11 cellular contexts compared by ENCODE assay signal in the genomic region with DNA sequence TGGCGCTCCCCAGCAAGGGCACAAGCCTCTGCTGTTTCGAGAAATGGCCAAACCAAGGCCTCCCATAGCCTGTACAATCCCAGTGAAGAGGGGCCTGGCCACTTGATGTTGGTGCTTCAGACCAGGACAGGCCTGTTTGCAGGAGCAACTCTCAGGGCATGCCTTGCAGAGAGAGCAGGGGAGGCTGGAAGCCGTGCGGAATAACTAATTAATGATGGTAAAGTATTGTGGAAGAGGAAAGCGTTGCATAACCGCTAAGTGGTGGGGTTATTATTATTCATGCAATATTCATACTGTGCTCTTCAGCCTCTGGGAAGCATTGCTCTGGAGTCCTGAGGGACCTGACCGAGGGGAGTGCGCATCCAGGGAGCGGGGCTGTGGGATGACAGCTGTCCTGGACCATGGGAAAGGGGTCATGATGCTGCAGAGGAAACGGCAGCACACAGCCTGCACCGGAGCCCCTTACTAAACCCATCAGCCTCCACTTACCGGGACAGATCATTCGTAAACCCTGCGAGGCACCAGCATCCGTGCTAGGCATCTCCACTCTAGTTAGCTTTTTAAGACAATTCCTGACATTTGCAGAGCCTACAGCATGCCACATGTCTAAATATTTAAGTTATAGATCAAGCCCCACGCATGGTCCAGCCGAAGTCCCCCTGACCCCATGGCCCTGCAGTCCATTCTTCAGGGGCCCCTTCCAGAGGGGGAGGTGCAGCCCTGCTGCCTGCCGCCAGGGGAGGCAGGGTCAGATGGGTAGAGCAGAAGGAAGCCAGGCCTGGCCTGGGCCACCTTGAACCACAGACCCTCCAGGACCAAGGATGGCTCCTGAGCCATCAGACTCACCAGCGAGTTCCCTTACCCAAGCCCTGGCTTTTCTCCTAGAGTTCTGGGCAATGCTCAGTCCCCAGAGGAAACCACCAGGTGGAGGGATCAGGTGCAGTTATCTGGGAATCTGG. TPM values are rescaled to one million over a fixed set of nuclear protein-coding genes. Genes with fewer than 3 reads are reported as not detected.
DNase-seq lines count a peak whose midpoint lies in the region; ATAC-seq and TF ChIP-seq lines count a peak whose summit lies in the region.
"Had no signal": no experiment of that assay in that cellular context is flagged by ENCODE, and none has a peak within 500 bp of the region (broad histone marks: within the 10 kb centered on the region; RNA-seq: fewer than 3 reads in every experiment).

No MANE protein-coding gene starts in this region.

- no peaks in the 10 kb centered on the region for H3K36me3 Mint-ChIP-seq in natural killer cell

- H3K4me1 Mint-ChIP-seq in natural killer cell = peaks cover 67 to 76% of the 10 kb centered on the region in 2 donors

- H3K27ac ChIP-seq in brain microvascular endothelial cell (peak overlapping the region; percentile 70), prostate gland (no peak overlapping the region)

- H3K4me3 ChIP-seq in brain microvascular endothelial cell (ENCODE audit: low read depth, low read length) = no peak overlapping the region
- H3K4me3 ChIP-seq in prostate gland = no peak overlapping the region

- TF ChIP-seq POLR2A in prostate gland (IDR thresholded peaks at IDR 0.05) = no peak

- TF ChIP-seq CTCF in GM12873 (IDR thresholded peaks at IDR 0.05; ENCODE audit: insufficient read depth, low read depth, low read length, missing control alignments) (peak; percentile 43), brain microvascular endothelial cell (IDR thresholded peaks at IDR 0.05; ENCODE audit: low read depth, low read length, missing control alignments) (peak; percentile 31), natural killer cell (IDR thresholded peaks at IDR 0.05) (no peak), prostate gland (IDR thresholded peaks at IDR 0.05) (no peak)

- H3K36me3 ChIP-seq in brain microvascular endothelial cell (replicated peaks) (no peaks in the 10 kb centered on the region), prostate gland (no peaks in the 10 kb centered on the region)

- ATAC-seq in HG02885 (IDR thresholded peaks at IDR 0.05; ENCODE audit: poor library complexity, unreplicated experiment) (peak; percentile 0), natural killer cell (no peak), HG03457 (IDR thresholded peaks at IDR 0.05; ENCODE audit: unreplicated experiment) (no peak)

- DNase-seq in brain microvascular endothelial cell (no peak), natural killer cell (no peak), prostate gland (ENCODE audit: low spot score) (no peak), medulla oblongata (ENCODE audit: extremely low spot score) (no peak)
- DNase-seq in stimulated activated CD4-positive, alpha-beta T cell treated with anti-CD3 and anti-CD28 coated beads, Interleukin-4, amount 100 ng/mL, for 24 hours = no peak

- H3K27me3 ChIP-seq in brain microvascular endothelial cell (replicated peaks) (no peaks in the 10 kb centered on the region), prostate gland (replicated peaks; ENCODE audit: insufficient read depth) (no peaks in the 10 kb centered on the region)

- in situ Hi-C loops in brain microvascular endothelial cell (cut with HindIII; ENCODE audit: low pct_ligation_motif_present, low sequenced_read_pairs) = no loop called here

- peak overlapping the region; percentile 89 to 92 for H3K27ac Mint-ChIP-seq in natural killer cell

- H3K4me1 ChIP-seq in prostate gland (replicated peaks) = no peaks in the 10 kb centered on the region

- H3K9me3 ChIP-seq in prostate gland = no peaks in the 10 kb centered on the region

- peak overlapping the region; percentile 21 for H3K4me3 Mint-ChIP-seq in natural killer cell

- intact Hi-C loops in natural killer cell (cut with micrococcal nuclease) (no loop called here), prostate gland (cut with DNase I) (no loop called here)

- no peaks in the 10 kb centered on the region for H3K9me3 Mint-ChIP-seq in natural killer cell

- WGBS in prostate gland = 92% methylated on average over 19 of the region's 19 CpGs

- no peaks in the 10 kb centered on the region for H3K27me3 Mint-ChIP-seq in natural killer cell (ENCODE audit: low read depth in 2 of 2)

RNA-seq across cellular contexts. Expression of a gene that starts 11.6 kb away (rescaled TPM):
- total RNA-seq in natural killer cell (10 to 100 TPM; 11.6 to 46.3 (median 29.4) TPM), prostate gland (10 to 100 TPM in 1 of 2 donors, 1 to 10 TPM in 1; 1.1 to 13.0 TPM)
- total RNA-seq: epithelial cell of proximal tubule, G401, H1 had no signal

RNA-seq across cellular contexts. Expression of a gene that starts 42.8 kb away (rescaled TPM):
- total RNA-seq in natural killer cell (not detected), prostate gland (not detected)
- total RNA-seq: epithelial cell of proximal tubule, G401, H1 had no signal

Comparison
In these comparisons a context has a peak if more than half of its experiments do, and no peak if none do; other contexts are left out.
1. CTCF ChIP-seq: peak in GM12873 (single experiment) and brain microvascular endothelial cell (single experiment); none in natural killer cell (single experiment) and prostate gland (0 of 4).